Comparison of ENCODE assay signal across 8 cellular contexts in the genomic region with DNA sequence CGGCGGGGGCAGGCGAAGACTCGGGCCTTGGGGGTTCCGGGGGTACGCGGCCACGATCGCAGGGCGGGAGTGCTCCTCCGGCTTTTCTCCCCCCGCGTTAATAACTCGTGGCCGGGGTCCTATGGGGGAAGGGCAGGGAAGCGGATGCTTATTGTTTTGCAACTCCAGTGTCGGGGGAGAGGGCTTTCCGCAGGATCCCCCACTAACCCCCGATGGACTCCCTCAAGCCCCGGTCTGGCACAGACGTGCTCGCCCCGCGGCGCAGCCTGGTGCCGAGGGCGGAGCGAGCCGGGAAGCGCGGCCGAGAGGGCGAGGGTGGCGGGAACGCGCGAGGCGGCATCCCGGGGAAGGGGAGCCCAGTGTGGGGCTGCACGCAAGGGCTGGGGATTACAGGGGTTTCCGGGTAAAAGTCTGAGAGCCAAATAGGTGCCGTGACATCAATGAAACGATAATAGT. TPM values are rescaled to one million over a fixed set of nuclear protein-coding genes. Genes with fewer than 3 reads are reported as not detected.
DNase-seq lines count a peak whose midpoint lies in the region; ATAC-seq and TF ChIP-seq lines count a peak whose summit lies in the region.

No MANE protein-coding gene starts in this region.

- peaks cover 27% of the 10 kb centered on the region for H3K4me1 Mint-ChIP-seq in activated CD4-positive, alpha-beta memory T cell treated with anti-CD3 and anti-CD28 coated beads, Interleukin-2, amount 10 ng/mL, durations not matched to agents 7 days and 5 days

- peak overlapping the region; percentile 83 for H3K27ac Mint-ChIP-seq in activated CD4-positive, alpha-beta memory T cell treated with anti-CD3 and anti-CD28 coated beads, Interleukin-2, amount 10 ng/mL, durations not matched to agents 7 days and 5 days

- no peaks in the 10 kb centered on the region for H3K9me3 Mint-ChIP-seq in activated CD4-positive, alpha-beta memory T cell treated with anti-CD3 and anti-CD28 coated beads, Interleukin-2, amount 10 ng/mL, durations not matched to agents 7 days and 5 days

- peak overlapping the region; percentile 86 for H3K4me3 ChIP-seq in AG10803 (ENCODE audit: low read length)
- H3K4me3 ChIP-seq in epithelial cell of esophagus (ENCODE audit: low read length) = peak overlapping the region; percentile 90

- peak; percentile 24 for DNase-seq in AG10803 (ENCODE audit: low read depth)
- DNase-seq in NCI-H345 (lab: John Stamatoyannopoulos, UW) = peak; percentile 60
- no peak for DNase-seq in activated CD4-positive, alpha-beta memory T cell treated with anti-CD3 and anti-CD28 coated beads, Interleukin-2, amount 10 ng/mL, durations not matched to agents 7 days and 5 days
- DNase-seq in epithelial cell of esophagus (ENCODE audit: low read depth) = peak; percentile 38
- DNase-seq in myocyte (ENCODE audit: low read depth) = peak; percentile 62
- peak; percentile 73 for DNase-seq in stimulated activated naive CD8-positive, alpha-beta T cell treated with anti-CD3 and anti-CD28 coated beads, Interleukin-15, Interleukin-2, amounts not matched to agents 100 U/mL and 50 U/mL, for 24 hours

- peak overlapping the region; percentile 90 for H3K4me3 Mint-ChIP-seq in activated CD4-positive, alpha-beta memory T cell treated with anti-CD3 and anti-CD28 coated beads, Interleukin-2, amount 10 ng/mL, durations not matched to agents 7 days and 5 days

- CTCF ChIA-PET in activated CD4-positive, alpha-beta memory T cell treated with anti-CD3 and anti-CD28 coated beads, Interleukin-2, amount 10 ng/mL, durations not matched to agents 7 days and 5 days (lab: Charles Lee) = interaction anchor here (1.1 to 3.7 kb wide), 8 partner anchors 10 to 460 kb away, joined by 4 to 12 read pairs (median 6); a partner anchor contains a TSS

- ATAC-seq in GM18520 (IDR thresholded peaks at IDR 0.05; ENCODE audit: unreplicated experiment) (peak; percentile 26), HG03039 (IDR thresholded peaks at IDR 0.05; ENCODE audit: unreplicated experiment) (peak; percentile 28)
- peak; percentile 50 for ATAC-seq in stimulated activated naive CD8-positive, alpha-beta T cell treated with anti-CD3 and anti-CD28 coated beads, Interleukin-15, Interleukin-2, amounts not matched to agents 100 U/mL and 50 U/mL, for 24 hours

- H3K27me3 Mint-ChIP-seq in activated CD4-positive, alpha-beta memory T cell treated with anti-CD3 and anti-CD28 coated beads, Interleukin-2, amount 10 ng/mL, durations not matched to agents 7 days and 5 days = no peaks in the 10 kb centered on the region

- POLR2A ChIA-PET in activated CD4-positive, alpha-beta memory T cell treated with anti-CD3 and anti-CD28 coated beads, Interleukin-2, amount 10 ng/mL, durations not matched to agents 7 days and 5 days (lab: Charles Lee) = interaction anchor here (0.6 to 5.9 kb wide), 11 partner anchors 9 to 130 kb away, joined by 3 to 60 read pairs (median 6); a partner anchor contains a TSS

- peaks cover 5% of the 10 kb centered on the region for H3K36me3 Mint-ChIP-seq in activated CD4-positive, alpha-beta memory T cell treated with anti-CD3 and anti-CD28 coated beads, Interleukin-2, amount 10 ng/mL, durations not matched to agents 7 days and 5 days (ENCODE audit: low read depth)

- TF ChIP-seq CTCF in AG10803 (conservative IDR thresholded peaks at IDR 0.05; ENCODE audit: low read length) (no peak), epithelial cell of esophagus (IDR thresholded peaks at IDR 0.05; ENCODE audit: insufficient read depth, low read depth, low read length, missing control alignments) (no peak)

RNA-seq across cellular contexts. Expression of a gene that starts 0.7 kb away (rescaled TPM):
- 10 to 100 TPM; 32.1 to 34.4 TPM for total RNA-seq in activated CD4-positive, alpha-beta memory T cell treated with anti-CD3 and anti-CD28 coated beads, Interleukin-2, amount 10 ng/mL, durations not matched to agents 7 days and 5 days
- total RNA-seq in myocyte = 107 and 130 TPM in 2 replicates
- polyA plus RNA-seq in myocyte (2012) = 159 TPM

RNA-seq across cellular contexts. Expression of a gene that starts 59.5 kb away (rescaled TPM):
- 100 to 1,000 TPM; 113 to 115 TPM for total RNA-seq in activated CD4-positive, alpha-beta memory T cell treated with anti-CD3 and anti-CD28 coated beads, Interleukin-2, amount 10 ng/mL, durations not matched to agents 7 days and 5 days
- 87.2 and 96.9 TPM in 2 replicates for total RNA-seq in myocyte
- polyA plus RNA-seq in myocyte (2012) = 178 TPM
